ENCODE assay signal across 1 cellular context in genomic region chrX:133983243-133983973, GRCh38.
TF ChIP-seq lines count a peak whose summit lies in the region.

No MANE protein-coding gene starts in this region.

TF ChIP-seq in H1, 55 proteins besides CTCF, POLR2A, EP300 and RAD21:
- TF ChIP-seq POU5F1 (IDR thresholded peaks at IDR 0.05; ENCODE audit: low read depth, low read length) (no peak), NANOG (IDR thresholded peaks at IDR 0.05; ENCODE audit: insufficient read depth, low read depth, low read length, poor library complexity, severe bottlenecking) (no peak), TAF1 (IDR thresholded peaks at IDR 0.05; ENCODE audit: low read depth, low read length) (no peak), PHF8 (conservative IDR thresholded peaks at IDR 0.05; ENCODE audit: low read depth, low read length) (no peak), SP2 (IDR thresholded peaks at IDR 0.05; ENCODE audit: low read length) (no peak), HDAC6 (IDR thresholded peaks at IDR 0.05; ENCODE audit: low read depth, low read length) (no peak)
